32 cellular contexts compared by ENCODE assay signal in the genomic region with DNA sequence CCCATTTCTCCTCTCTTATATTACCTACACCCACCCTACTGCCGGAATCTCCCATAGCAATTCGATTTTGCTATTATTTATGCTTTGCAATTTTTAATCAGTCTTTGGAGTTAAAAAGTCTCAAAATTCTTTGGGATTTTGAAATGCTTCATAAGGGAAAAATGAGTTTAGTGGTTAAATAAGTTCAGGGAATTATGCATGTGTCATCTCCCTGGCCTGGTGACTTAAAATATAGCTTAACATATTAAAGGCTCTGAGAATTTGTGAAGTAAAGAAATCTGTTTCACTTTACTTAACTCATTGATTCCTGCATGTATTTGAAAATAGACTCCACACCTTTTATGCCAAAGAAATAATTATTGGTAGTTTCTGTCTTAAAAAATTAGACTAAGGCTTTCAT.
DNase-seq lines count a peak whose midpoint lies in the region; ATAC-seq and TF ChIP-seq lines count a peak whose summit lies in the region.
"Had no signal": no experiment of that assay in that cellular context is flagged by ENCODE, and none has a peak within 500 bp of the region (broad histone marks: within the 10 kb centered on the region; RNA-seq: fewer than 3 reads in every experiment).

No MANE protein-coding gene starts in this region.

- ATAC-seq in GM18505 (IDR thresholded peaks at IDR 0.05; ENCODE audit: unreplicated experiment): no peak
- ATAC-seq: activated CD4-positive, CD25-positive, alpha-beta regulatory T cell treated with anti-CD3 and anti-CD28 coated beads, Interleukin-2, amount 50 U/mL, for 24 hours; activated CD8-positive, alpha-beta memory T cell treated with anti-CD3 and anti-CD28 coated beads, Interleukin-2, amount 10 ng/mL, durations not matched to agents 7 days and 5 days; activated T-cell treated with anti-CD3 and anti-CD28 coated beads, Interleukin-2, amount 50 U/mL, for 4 hours; effector memory CD8-positive, alpha-beta T cell; gastrocnemius medialis; left cardiac atrium; PC-3; stimulated activated memory B cell treated with anti-CD40 and anti-IgM and Interleukin-4, amounts not matched to agents 10 μg/mL and 1 μg/mL and 100 μg/mL, for 72 hours had no signal

- in situ Hi-C loops in ACHN (cut with HindIII; ENCODE audit: low pct_ligation_motif_present, low pct_unique_long_range_greater_than_20kb, low sequenced_read_pairs): no loop called here

- DNase-seq in AG08395 (ENCODE audit: low spot score) (peak; percentile 21), HS-27A (ENCODE audit: low read depth) (peak; percentile 22), choroid plexus epithelial cell (ENCODE audit: low read depth) (peak; percentile 2), iris pigment epithelial cell (ENCODE audit: low read depth) (peak; percentile 25), ACHN (no peak), DMS153 (lab: John Stamatoyannopoulos, UW) (no peak), NCI-H1105 treated with DMSO at 0.1 percent for 48 hours (lab: John Stamatoyannopoulos, UW) (no peak)
- DNase-seq: 8988T; activated CD4-positive, alpha-beta T cell treated with anti-CD3 and anti-CD28 coated beads, Interleukin-2, amount 50 U/mL, for 4 hours; activated CD8-positive, alpha-beta memory T cell treated with anti-CD3 and anti-CD28 coated beads, Interleukin-2, amount 10 ng/mL, durations not matched to agents 7 days and 5 days; activated gamma-delta T cell; activated naive CD8-positive, alpha-beta T cell treated with anti-CD3 and anti-CD28 coated beads for 36 hours; activated T-cell treated with anti-CD3 and anti-CD28 coated beads, Interleukin-2, amount 50 U/mL, for 4 hours; AML-193; CD4-positive, alpha-beta memory T cell; cortex of kidney; effector memory CD8-positive, alpha-beta T cell; gastrocnemius medialis; hippocampal formation; left cardiac atrium; NCI-H1436; NCI-H2081; NCI-H524 treated with DMSO at 0.1 percent for 48 hours; NK-92 treated with Interleukin-12 subunit alpha and Interleukin-12 subunit beta, amount 100 ng/mL, for 24 hours; PC-3; substantia nigra; T-helper 2 cell had no signal

- TF ChIP-seq POLR2A in GM18505 (IDR thresholded peaks at IDR 0.05; ENCODE audit: borderline replicate concordance, extremely low read depth, insufficient read depth, insufficient read length): no peak

- H3K4me3 ChIP-seq in choroid plexus epithelial cell (ENCODE audit: low read depth, low read length): no peak overlapping the region
- H3K4me3 ChIP-seq: ascending aorta, gastrocnemius medialis, lung had no signal

- TF ChIP-seq CTCF in choroid plexus epithelial cell (conservative IDR thresholded peaks at IDR 0.05; ENCODE audit: low read depth, low read length): no peak

Comparison
In these comparisons a context has a peak if more than half of its experiments do, and no peak if none do; other contexts are left out.
1. DNase-seq: peak in AG08395 (single experiment), HS-27A (single experiment), choroid plexus epithelial cell (single experiment) and iris pigment epithelial cell (single experiment); none in ACHN (single experiment), DMS153 (single experiment) and NCI-H1105 treated with DMSO at 0.1 percent for 48 hours (single experiment).